In genomic region chr6:41936073-41936837, GRCh38 we compare ENCODE assay signal across 1 cellular context.
TF ChIP-seq lines count a peak whose summit lies in the region.

No MANE protein-coding gene starts in this region.

TF ChIP-seq in HEK293, 187 proteins besides CTCF, POLR2A, EP300 and RAD21 (continued from another document and continues in another):
- TF ChIP-seq REST (tag by site-specific recombination; IDR thresholded peaks at IDR 0.05): peak; percentile 37; the same call in 1 of the 2 replicates
- TF ChIP-seq PRDM2 (tag by site-specific recombination; IDR thresholded peaks at IDR 0.05; ENCODE audit: borderline replicate concordance): no peak
- peak; percentile 45 for TF ChIP-seq ZNF654 (tag by site-specific recombination; IDR thresholded peaks at IDR 0.05; ENCODE audit: low read depth)
- no peak for TF ChIP-seq ZNF658 (tag by site-specific recombination; IDR thresholded peaks at IDR 0.05)
- TF ChIP-seq ZNF513 (tag by site-specific recombination; IDR thresholded peaks at IDR 0.05): no peak
- TF ChIP-seq ZNF175 (tag by site-specific recombination; IDR thresholded peaks at IDR 0.05): no peak
- TF ChIP-seq ATF2 (tag by site-specific recombination; IDR thresholded peaks at IDR 0.05; ENCODE audit: low read depth): no peak
- TF ChIP-seq ZNF645 (tag by site-specific recombination; IDR thresholded peaks at IDR 0.05): no peak
- TF ChIP-seq KLF8 (tag by site-specific recombination; IDR thresholded peaks at IDR 0.05): no peak
- TF ChIP-seq ZNF416 (tag by site-specific recombination; IDR thresholded peaks at IDR 0.05): no peak
- no peak for TF ChIP-seq ELK4 (IDR thresholded peaks at IDR 0.05; ENCODE audit: borderline replicate concordance, low read depth, low read length)
- TF ChIP-seq ZNF701 (tag by site-specific recombination; IDR thresholded peaks at IDR 0.05): no peak
- TF ChIP-seq ZNF830 (tag by site-specific recombination; IDR thresholded peaks at IDR 0.05; ENCODE audit: low read depth): no peak
- no peak for TF ChIP-seq ZNF677 (tag by site-specific recombination; IDR thresholded peaks at IDR 0.05)
- TF ChIP-seq PRDM10 (tag by site-specific recombination; IDR thresholded peaks at IDR 0.05): peak; percentile 84
- no peak for TF ChIP-seq ZNF302 (tag by site-specific recombination; IDR thresholded peaks at IDR 0.05; ENCODE audit: low read depth)
- TF ChIP-seq ZFP3 (tag by site-specific recombination; IDR thresholded peaks at IDR 0.05; ENCODE audit: low read depth): peak; percentile 15; the same call in 1 of the 2 replicates
- TF ChIP-seq ZNF211 (tag by site-specific recombination; IDR thresholded peaks at IDR 0.05; ENCODE audit: low read depth): no peak
- TF ChIP-seq ZNF202 (tag by site-specific recombination; IDR thresholded peaks at IDR 0.05; ENCODE audit: borderline replicate concordance): no peak
- no peak for TF ChIP-seq ZBTB1 (tag by site-specific recombination; IDR thresholded peaks at IDR 0.05)
- no peak for TF ChIP-seq ZNF18 (tag by site-specific recombination; IDR thresholded peaks at IDR 0.05)
- no peak for TF ChIP-seq ZNF112 (tag by site-specific recombination; IDR thresholded peaks at IDR 0.05)
- TF ChIP-seq KLF7 (tag by site-specific recombination; IDR thresholded peaks at IDR 0.05; ENCODE audit: borderline replicate concordance): no peak
- no peak for TF ChIP-seq ZNF623 (tag by site-specific recombination; IDR thresholded peaks at IDR 0.05)
- peak; percentile 67 for TF ChIP-seq PATZ1 (tag by site-specific recombination; IDR thresholded peaks at IDR 0.05)
- peak; percentile 88 for TF ChIP-seq ZBTB17 (tag by site-specific recombination; IDR thresholded peaks at IDR 0.05)
- no peak for TF ChIP-seq REPIN1 (tag by site-specific recombination; IDR thresholded peaks at IDR 0.05; ENCODE audit: low read depth)
